Comparison of ENCODE assay signal across 1 cellular context in genomic region chr6:30907758-30908591, GRCh38.
TF ChIP-seq lines count a peak whose summit lies in the region.

Gene GTF2H4, plus strand, starts transcription at chr6:30908207.

TF ChIP-seq in K562, 482 proteins besides CTCF, POLR2A, EP300 and RAD21 (continued from another document and continues in another):
- TF ChIP-seq NFE2 (IDR thresholded peaks at IDR 0.05; ENCODE audit: low read depth): 0 out of 2 replicates have a peak, but pooled peaks have one; percentile 3
- TF ChIP-seq, protein P1, sequence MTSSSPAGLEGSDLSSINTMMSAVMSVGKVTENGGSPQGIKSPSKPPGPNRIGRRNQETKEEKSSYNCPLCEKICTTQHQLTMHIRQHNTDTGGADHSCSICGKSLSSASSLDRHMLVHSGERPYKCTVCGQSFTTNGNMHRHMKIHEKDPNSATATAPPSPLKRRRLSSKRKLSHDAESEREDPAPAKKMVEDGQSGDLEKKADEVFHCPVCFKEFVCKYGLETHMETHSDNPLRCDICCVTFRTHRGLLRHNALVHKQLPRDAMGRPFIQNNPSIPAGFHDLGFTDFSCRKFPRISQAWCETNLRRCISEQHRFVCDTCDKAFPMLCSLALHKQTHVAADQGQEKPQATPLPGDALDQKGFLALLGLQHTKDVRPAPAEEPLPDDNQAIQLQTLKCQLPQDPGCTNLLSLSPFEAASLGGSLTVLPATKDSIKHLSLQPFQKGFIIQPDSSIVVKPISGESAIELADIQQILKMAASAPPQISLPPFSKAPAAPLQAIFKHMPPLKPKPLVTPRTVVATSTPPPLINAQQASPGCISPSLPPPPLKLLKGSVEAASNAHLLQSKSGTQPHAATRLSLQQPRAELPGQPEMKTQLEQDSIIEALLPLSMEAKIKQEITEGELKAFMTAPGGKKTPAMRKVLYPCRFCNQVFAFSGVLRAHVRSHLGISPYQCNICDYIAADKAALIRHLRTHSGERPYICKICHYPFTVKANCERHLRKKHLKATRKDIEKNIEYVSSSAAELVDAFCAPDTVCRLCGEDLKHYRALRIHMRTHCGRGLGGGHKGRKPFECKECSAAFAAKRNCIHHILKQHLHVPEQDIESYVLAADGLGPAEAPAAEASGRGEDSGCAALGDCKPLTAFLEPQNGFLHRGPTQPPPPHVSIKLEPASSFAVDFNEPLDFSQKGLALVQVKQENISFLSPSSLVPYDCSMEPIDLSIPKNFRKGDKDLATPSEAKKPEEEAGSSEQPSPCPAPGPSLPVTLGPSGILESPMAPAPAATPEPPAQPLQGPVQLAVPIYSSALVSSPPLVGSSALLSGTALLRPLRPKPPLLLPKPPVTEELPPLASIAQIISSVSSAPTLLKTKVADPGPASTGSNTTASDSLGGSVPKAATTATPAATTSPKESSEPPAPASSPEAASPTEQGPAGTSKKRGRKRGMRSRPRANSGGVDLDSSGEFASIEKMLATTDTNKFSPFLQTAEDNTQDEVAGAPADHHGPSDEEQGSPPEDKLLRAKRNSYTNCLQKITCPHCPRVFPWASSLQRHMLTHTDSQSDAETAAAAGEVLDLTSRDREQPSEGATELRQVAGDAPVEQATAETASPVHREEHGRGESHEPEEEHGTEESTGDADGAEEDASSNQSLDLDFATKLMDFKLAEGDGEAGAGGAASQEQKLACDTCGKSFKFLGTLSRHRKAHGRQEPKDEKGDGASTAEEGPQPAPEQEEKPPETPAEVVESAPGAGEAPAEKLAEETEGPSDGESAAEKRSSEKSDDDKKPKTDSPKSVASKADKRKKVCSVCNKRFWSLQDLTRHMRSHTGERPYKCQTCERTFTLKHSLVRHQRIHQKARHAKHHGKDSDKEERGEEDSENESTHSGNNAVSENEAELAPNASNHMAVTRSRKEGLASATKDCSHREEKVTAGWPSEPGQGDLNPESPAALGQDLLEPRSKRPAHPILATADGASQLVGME (CRISPR knock-in tag; IDR thresholded peaks at IDR 0.05): no peak
- peak; percentile 65 for TF ChIP-seq HNRNPLL (IDR thresholded peaks at IDR 0.05; ENCODE audit: low read depth, low read length, poor library complexity, severe bottlenecking)
- no peak for TF ChIP-seq POLR2AphosphoS2 (IDR thresholded peaks at IDR 0.05; ENCODE audit: low read length)
- no peak for TF ChIP-seq GTF2F1 (IDR thresholded peaks at IDR 0.05; ENCODE audit: low read depth, low read length)
- TF ChIP-seq XRCC4 (IDR thresholded peaks at IDR 0.05; ENCODE audit: extremely low read depth, insufficient read depth, insufficient read length): no peak
- peak; percentile 91; the same call in 1 of the 2 replicates for TF ChIP-seq KLF6 (CRISPR knock-in tag; IDR thresholded peaks at IDR 0.05; ENCODE audit: borderline replicate concordance)
- peak; percentile 90 for TF ChIP-seq NBN (IDR thresholded peaks at IDR 0.05; ENCODE audit: low read depth)
- TF ChIP-seq PCBP2 (IDR thresholded peaks at IDR 0.05; ENCODE audit: low read depth, low read length, poor library complexity, severe bottlenecking): no peak
- peak; percentile 100 for TF ChIP-seq NCOA1 (IDR thresholded peaks at IDR 0.05; ENCODE audit: low read depth)
- no peak for TF ChIP-seq FOXA1 (IDR thresholded peaks at IDR 0.05; ENCODE audit: borderline replicate concordance)
- TF ChIP-seq THRA (IDR thresholded peaks at IDR 0.05): no peak
- no peak for TF ChIP-seq HOXB6 (CRISPR knock-in tag; IDR thresholded peaks at IDR 0.05; ENCODE audit: borderline replicate concordance)
- peak; percentile 96 to 100 for TF ChIP-seq AFF1 (IDR thresholded peaks at IDR 0.05; ENCODE audit: low read depth in 1 of 2, partially characterized antibody in 2 of 2)
- no peak for TF ChIP-seq SNRNP70 (optimal IDR thresholded peaks at IDR 0.05; ENCODE audit: low read depth, low read length)
- no peak for TF ChIP-seq BRD9 (IDR thresholded peaks at IDR 0.05; ENCODE audit: low read depth, partially characterized antibody)
- peak; percentile 91 for TF ChIP-seq ZBTB9 (CRISPR knock-in tag; IDR thresholded peaks at IDR 0.05)
- peak; percentile 29; the same call in 1 of the 2 replicates for TF ChIP-seq PML (IDR thresholded peaks at IDR 0.05; ENCODE audit: low read length)
- TF ChIP-seq NFIX (CRISPR knock-in tag; IDR thresholded peaks at IDR 0.05; ENCODE audit: low read depth): no peak
- TF ChIP-seq ZNF175 (CRISPR knock-in tag; IDR thresholded peaks at IDR 0.05; ENCODE audit: low read depth): peak; percentile 92
- TF ChIP-seq ZNF445 (CRISPR knock-in tag; IDR thresholded peaks at IDR 0.05; ENCODE audit: low read depth): no peak
- no peak for TF ChIP-seq MCM5 (IDR thresholded peaks at IDR 0.05; ENCODE audit: low read depth)
- TF ChIP-seq HNRNPH1 (optimal IDR thresholded peaks at IDR 0.05; ENCODE audit: low read depth, low read length): no peak
- TF ChIP-seq NR1H2 (CRISPR knock-in tag; IDR thresholded peaks at IDR 0.05): 0 out of 2 replicates have a peak, but pooled peaks have one; percentile 88
- TF ChIP-seq ZSCAN32 (CRISPR knock-in tag; IDR thresholded peaks at IDR 0.05): no peak
- no peak for TF ChIP-seq PRMT5 (CRISPR knock-in tag; IDR thresholded peaks at IDR 0.05)
- no peak for TF ChIP-seq SAFB (IDR thresholded peaks at IDR 0.05; ENCODE audit: borderline replicate concordance, low read depth, low read length)
- TF ChIP-seq SIX5 (IDR thresholded peaks at IDR 0.05; ENCODE audit: borderline replicate concordance in 1 of 2, insufficient read depth in 1 of 2, low read depth in 1 of 2, low read length in 2 of 2): peak; percentile 99
- no peak for TF ChIP-seq ZFP1 (CRISPR knock-in tag; IDR thresholded peaks at IDR 0.05)
- TF ChIP-seq ELF1 (tag; IDR thresholded peaks at IDR 0.05): peak; percentile 64; the same call in 1 of the 2 replicates
- TF ChIP-seq PTTG1 (tag; IDR thresholded peaks at IDR 0.05; ENCODE audit: low read depth): peak; percentile 75; the same call in 1 of the 2 replicates
- TF ChIP-seq, protein P2, sequence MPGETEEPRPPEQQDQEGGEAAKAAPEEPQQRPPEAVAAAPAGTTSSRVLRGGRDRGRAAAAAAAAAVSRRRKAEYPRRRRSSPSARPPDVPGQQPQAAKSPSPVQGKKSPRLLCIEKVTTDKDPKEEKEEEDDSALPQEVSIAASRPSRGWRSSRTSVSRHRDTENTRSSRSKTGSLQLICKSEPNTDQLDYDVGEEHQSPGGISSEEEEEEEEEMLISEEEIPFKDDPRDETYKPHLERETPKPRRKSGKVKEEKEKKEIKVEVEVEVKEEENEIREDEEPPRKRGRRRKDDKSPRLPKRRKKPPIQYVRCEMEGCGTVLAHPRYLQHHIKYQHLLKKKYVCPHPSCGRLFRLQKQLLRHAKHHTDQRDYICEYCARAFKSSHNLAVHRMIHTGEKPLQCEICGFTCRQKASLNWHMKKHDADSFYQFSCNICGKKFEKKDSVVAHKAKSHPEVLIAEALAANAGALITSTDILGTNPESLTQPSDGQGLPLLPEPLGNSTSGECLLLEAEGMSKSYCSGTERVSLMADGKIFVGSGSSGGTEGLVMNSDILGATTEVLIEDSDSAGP (CRISPR knock-in tag; IDR thresholded peaks at IDR 0.05): 0 out of 2 replicates have a peak, but pooled peaks have one; percentile 77
- peak; percentile 41 for TF ChIP-seq ZNF407 (IDR thresholded peaks at IDR 0.05; ENCODE audit: low read depth)
- TF ChIP-seq ZNF232 (CRISPR knock-in tag; IDR thresholded peaks at IDR 0.05): no peak
- TF ChIP-seq POLR3G (IDR thresholded peaks at IDR 0.05; ENCODE audit: extremely low read depth, insufficient read length, insufficient replicate concordance): no peak
- peak; percentile 83; the same call in 1 of the 2 replicates for TF ChIP-seq ZNF589 (CRISPR knock-in tag; IDR thresholded peaks at IDR 0.05; ENCODE audit: low read depth)
- TF ChIP-seq KHSRP (IDR thresholded peaks at IDR 0.05): peak; percentile 26; the same call in 1 of the 2 replicates
- peak; percentile 93 for TF ChIP-seq SMAD4 (CRISPR knock-in tag; conservative IDR thresholded peaks at IDR 0.05)
